Comparison of ENCODE assay signal across 1 cellular context in the genomic region with DNA sequence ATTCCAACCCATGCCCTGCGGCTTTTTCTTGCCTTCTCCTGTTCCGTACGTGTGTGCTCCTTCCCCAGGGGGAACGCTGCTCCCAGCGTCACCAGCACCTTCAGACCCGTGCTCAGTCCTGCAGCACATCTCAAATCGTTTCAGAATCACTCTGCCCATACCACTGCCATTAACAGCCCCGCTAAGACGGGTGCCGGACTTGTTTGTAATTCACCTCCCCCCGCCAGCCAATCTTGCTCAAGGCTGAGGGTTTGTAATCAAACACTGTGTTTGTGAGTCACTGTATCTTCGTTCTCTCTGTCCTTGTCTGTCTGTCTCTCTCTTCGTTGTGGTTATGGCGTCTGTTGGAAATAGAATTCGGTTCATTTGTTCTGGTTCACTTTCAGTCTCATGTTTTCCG.
TF ChIP-seq lines count a peak whose summit lies in the region.

No MANE protein-coding gene starts in this region.

TF ChIP-seq in HCT116, 20 proteins besides CTCF, POLR2A, EP300 and RAD21 (continued from another document):
- TF ChIP-seq, protein P1, sequence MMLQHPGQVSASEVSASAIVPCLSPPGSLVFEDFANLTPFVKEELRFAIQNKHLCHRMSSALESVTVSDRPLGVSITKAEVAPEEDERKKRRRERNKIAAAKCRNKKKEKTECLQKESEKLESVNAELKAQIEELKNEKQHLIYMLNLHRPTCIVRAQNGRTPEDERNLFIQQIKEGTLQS (IDR thresholded peaks at IDR 0.05): no peak
- TF ChIP-seq ZNF274 (IDR thresholded peaks at IDR 0.05; ENCODE audit: low read depth, low read length): no peak
- no peak for TF ChIP-seq EGR1 (IDR thresholded peaks at IDR 0.05; ENCODE audit: low read depth)
- TF ChIP-seq JUND (IDR thresholded peaks at IDR 0.05): no peak
- TF ChIP-seq, protein P2, sequence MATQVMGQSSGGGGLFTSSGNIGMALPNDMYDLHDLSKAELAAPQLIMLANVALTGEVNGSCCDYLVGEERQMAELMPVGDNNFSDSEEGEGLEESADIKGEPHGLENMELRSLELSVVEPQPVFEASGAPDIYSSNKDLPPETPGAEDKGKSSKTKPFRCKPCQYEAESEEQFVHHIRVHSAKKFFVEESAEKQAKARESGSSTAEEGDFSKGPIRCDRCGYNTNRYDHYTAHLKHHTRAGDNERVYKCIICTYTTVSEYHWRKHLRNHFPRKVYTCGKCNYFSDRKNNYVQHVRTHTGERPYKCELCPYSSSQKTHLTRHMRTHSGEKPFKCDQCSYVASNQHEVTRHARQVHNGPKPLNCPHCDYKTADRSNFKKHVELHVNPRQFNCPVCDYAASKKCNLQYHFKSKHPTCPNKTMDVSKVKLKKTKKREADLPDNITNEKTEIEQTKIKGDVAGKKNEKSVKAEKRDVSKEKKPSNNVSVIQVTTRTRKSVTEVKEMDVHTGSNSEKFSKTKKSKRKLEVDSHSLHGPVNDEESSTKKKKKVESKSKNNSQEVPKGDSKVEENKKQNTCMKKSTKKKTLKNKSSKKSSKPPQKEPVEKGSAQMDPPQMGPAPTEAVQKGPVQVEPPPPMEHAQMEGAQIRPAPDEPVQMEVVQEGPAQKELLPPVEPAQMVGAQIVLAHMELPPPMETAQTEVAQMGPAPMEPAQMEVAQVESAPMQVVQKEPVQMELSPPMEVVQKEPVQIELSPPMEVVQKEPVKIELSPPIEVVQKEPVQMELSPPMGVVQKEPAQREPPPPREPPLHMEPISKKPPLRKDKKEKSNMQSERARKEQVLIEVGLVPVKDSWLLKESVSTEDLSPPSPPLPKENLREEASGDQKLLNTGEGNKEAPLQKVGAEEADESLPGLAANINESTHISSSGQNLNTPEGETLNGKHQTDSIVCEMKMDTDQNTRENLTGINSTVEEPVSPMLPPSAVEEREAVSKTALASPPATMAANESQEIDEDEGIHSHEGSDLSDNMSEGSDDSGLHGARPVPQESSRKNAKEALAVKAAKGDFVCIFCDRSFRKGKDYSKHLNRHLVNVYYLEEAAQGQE (IDR thresholded peaks at IDR 0.05; ENCODE audit: low read depth): no peak
- TF ChIP-seq ELF1 (IDR thresholded peaks at IDR 0.05; ENCODE audit: borderline replicate concordance, low read depth): no peak
- TF ChIP-seq, protein P3, sequence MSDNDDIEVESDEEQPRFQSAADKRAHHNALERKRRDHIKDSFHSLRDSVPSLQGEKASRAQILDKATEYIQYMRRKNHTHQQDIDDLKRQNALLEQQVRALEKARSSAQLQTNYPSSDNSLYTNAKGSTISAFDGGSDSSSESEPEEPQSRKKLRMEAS (IDR thresholded peaks at IDR 0.05): no peak
- no peak for TF ChIP-seq EZH2 (IDR thresholded peaks at IDR 0.05)
- no peak for TF ChIP-seq SRF (IDR thresholded peaks at IDR 0.05; ENCODE audit: low read depth)
- no peak for TF ChIP-seq CBX3 (IDR thresholded peaks at IDR 0.05; ENCODE audit: low read depth)
